8 cellular contexts compared by ENCODE assay signal in genomic region chr1:153545067-153546055, GRCh38. TPM values are rescaled to one million over a fixed set of nuclear protein-coding genes. Genes with fewer than 3 reads are reported as not detected.
DNase-seq lines count a peak whose midpoint lies in the region; ATAC-seq and TF ChIP-seq lines count a peak whose summit lies in the region.

TSS of gene S100A4 (minus strand) at chr1:153545806. CDS start at chr1:153544794, 1,012 bp downstream.

- H3K27me3 ChIP-seq in ACC112 (ENCODE audit: insufficient read depth, low read length) (no peaks in the 10 kb centered on the region), SJCRH30 (no peaks in the 10 kb centered on the region), foreskin keratinocyte (no peaks in the 10 kb centered on the region), subcutaneous abdominal adipose tissue (ENCODE audit: control insufficient read depth in 5 of 5, insufficient read depth in 4 of 5, low read length in 5 of 5) (peaks cover 0 to 4% (median 0%) of the 10 kb centered on the region in 5 donors)

- H3K4me1 ChIP-seq in ACC112 (ENCODE audit: control insufficient read depth, insufficient read depth, low read length, unreplicated experiment) (peaks cover 63% of the 10 kb centered on the region), SJCRH30 (peaks cover 17% of the 10 kb centered on the region), foreskin keratinocyte (peaks cover 40% of the 10 kb centered on the region), subcutaneous abdominal adipose tissue (ENCODE audit: control insufficient read depth in 5 of 5, insufficient read depth in 5 of 5, low read length in 5 of 5) (peaks cover 34 to 98% (median 95%) of the 10 kb centered on the region in 5 donors)

- H3K27ac ChIP-seq in ACC112 (ENCODE audit: low read depth, low read length) (peak within 1 kb of the TSS; percentile 50), SJCRH30 (no peak within 1 kb of the TSS), foreskin keratinocyte (peak within 1 kb of the TSS; percentile 14), subcutaneous abdominal adipose tissue (ENCODE audit: low read depth, low read length) (peak within 1 kb of the TSS; percentile 84)

- H3K36me3 ChIP-seq in ACC112 (ENCODE audit: insufficient read depth, low read length) (no peaks in the 10 kb centered on the region), SJCRH30 (no peaks in the 10 kb centered on the region), subcutaneous abdominal adipose tissue (ENCODE audit: control insufficient read depth in 5 of 5, insufficient read depth in 5 of 5, low read length in 5 of 5) (peaks cover 0 to 17% (median 3%) of the 10 kb centered on the region in 5 donors)

- H3K4me3 ChIP-seq in ACC112 (ENCODE audit: low read depth, low read length) (peak within 1 kb of the TSS; percentile 64), SJCRH30 (no peak within 1 kb of the TSS), subcutaneous abdominal adipose tissue (ENCODE audit: low read depth in 1 of 5, low read length in 5 of 5) (peak within 1 kb of the TSS; percentile 60 to 88 (median 84))

- peak within 1 kb of the TSS; percentile 67 for H2AFZ ChIP-seq in ACC112 (ENCODE audit: low read length, unreplicated experiment)

- no peak for TF ChIP-seq CTCF in foreskin keratinocyte (conservative IDR thresholded peaks at IDR 0.05)

- DNase-seq in LoVo (ENCODE audit: low spot score) = peak; percentile 95
- peak; percentile 85 to 88 for DNase-seq in SJCRH30
- peak; percentile 93 for DNase-seq in activated effector memory CD4-positive, alpha-beta T cell treated with Interleukin-2 at 50 U/mL for 16 hours
- peak; percentile 76 to 90 for DNase-seq in foreskin keratinocyte
- peak in 32 of 56 donors; percentile 8 to 73 (median 24) for DNase-seq in nucleus accumbens (lab: John Stamatoyannopoulos, UW)

- ATAC-seq in GM19023 (IDR thresholded peaks at IDR 0.05; ENCODE audit: unreplicated experiment) (peak; percentile 50), foreskin keratinocyte (peak; percentile 63)

- H3K9me3 ChIP-seq in SJCRH30 (replicated peaks) = no peaks in the 10 kb centered on the region
- no peaks in the 10 kb centered on the region for H3K9me3 ChIP-seq in subcutaneous abdominal adipose tissue (ENCODE audit: control insufficient read depth in 5 of 5, low read length in 5 of 5)

- peak within 1 kb of the TSS; percentile 47 to 82 (median 74) for H3K9ac ChIP-seq in subcutaneous abdominal adipose tissue (ENCODE audit: low read length in 5 of 5)

- no peaks in the 10 kb centered on the region for H3K79me2 ChIP-seq in ACC112 (ENCODE audit: control insufficient read depth, insufficient read depth, low read length, unreplicated experiment)

RNA-seq across cellular contexts. Expression of gene S100A4, which starts in this region (rescaled TPM):
- total RNA-seq in SJCRH30 (2014; rRNA removed; shearing (Covaris generic)) = 1.0 and 2.1 TPM in 2 replicates
- total RNA-seq in foreskin keratinocyte = 12.1 and 23.7 TPM in 2 replicates
- polyA plus RNA-seq in foreskin keratinocyte = 22.8 and 43.2 TPM in 2 replicates

Comparison
In these comparisons a context has a peak if more than half of its experiments do, and no peak if none do; other contexts are left out.
1. DNase-seq: peak in every context shown above with its lines; median percentile 95 in LoVo; 93 in activated effector memory CD4-positive, alpha-beta T cell treated with Interleukin-2 at 50 U/mL for 16 hours; 86 in SJCRH30; 83 in foreskin keratinocyte; 24 in nucleus accumbens.